Comparison of ENCODE assay signal across 14 cellular contexts in genomic region chr15:77009646-77010311, GRCh38. TPM values are rescaled to one million over a fixed set of nuclear protein-coding genes. Genes with fewer than 3 reads are reported as not detected.
DNase-seq lines count a peak whose midpoint lies in the region; ATAC-seq and TF ChIP-seq lines count a peak whose summit lies in the region.
"Had no signal": no experiment of that assay in that cellular context is flagged by ENCODE, and none has a peak within 500 bp of the region (broad histone marks: within the 10 kb centered on the region; RNA-seq: fewer than 3 reads in every experiment).

No MANE protein-coding gene starts in this region.

- in situ Hi-C loops in Panc1 (cut with HindIII; ENCODE audit: low pct_unique_long_range_greater_than_20kb, low sequenced_read_pairs), result no loop called here

- no peaks in the 10 kb centered on the region for H3K27me3 Mint-ChIP-seq in activated naive CD4-positive, alpha-beta T cell treated with anti-CD3 and anti-CD28 coated beads for 36 hours (ENCODE audit: low read depth)
- peaks cover 7% of the 10 kb centered on the region for H3K27me3 Mint-ChIP-seq in nephron progenitor cell (ENCODE audit: low read depth, poor library complexity)

- H3K4me1 Mint-ChIP-seq in activated naive CD4-positive, alpha-beta T cell treated with anti-CD3 and anti-CD28 coated beads for 36 hours (ENCODE audit: low read depth), result peaks cover 83% of the 10 kb centered on the region
- H3K4me1 Mint-ChIP-seq in nephron progenitor cell, result no peaks in the 10 kb centered on the region

- intact Hi-C loops in activated naive CD4-positive, alpha-beta T cell treated with anti-CD3 and anti-CD28 coated beads for 36 hours (cut with micrococcal nuclease), result no loop called here
- intact Hi-C loops in Panc1 (cut with micrococcal nuclease; ENCODE audit: unreplicated experiment), result no loop called here

- no peak overlapping the region for H3K4me3 ChIP-seq in Panc1 (ENCODE audit: low read depth in 2 of 2, low read length in 2 of 2)
- no peak overlapping the region for H3K4me3 ChIP-seq in effector memory CD4-positive, alpha-beta T cell (ENCODE audit: insufficient read depth, low read depth, low read length, poor library complexity, severe bottlenecking)
- H3K4me3 ChIP-seq: prostate gland had no signal

- no peaks in the 10 kb centered on the region for H3K36me3 ChIP-seq in Panc1 (ENCODE audit: control insufficient read depth, insufficient read depth, low read length)
- peaks cover 10% of the 10 kb centered on the region for H3K36me3 ChIP-seq in effector memory CD4-positive, alpha-beta T cell (ENCODE audit: control insufficient read depth, insufficient read depth, low read length)
- H3K36me3 ChIP-seq: prostate gland had no signal

- DNase-seq in activated naive CD4-positive, alpha-beta T cell treated with anti-CD3 and anti-CD28 coated beads for 36 hours, result no peak
- no peak for DNase-seq in activated naive CD4-positive, alpha-beta T cell treated with Interleukin-2 at 50 U/mL for 16 hours
- DNase-seq in Panc1 (ENCODE audit: low read depth, low spot score) (no peak), renal cortical epithelial cell (ENCODE audit: low read depth) (peak; percentile 6), nephron progenitor cell (no peak), NCI-H69 (lab: John Stamatoyannopoulos, UW) (no peak), hippocampal formation (lab: John Stamatoyannopoulos, UW) (no peak)
- no peak for DNase-seq in effector memory CD4-positive, alpha-beta T cell
- DNase-seq: caudate nucleus, erythroblast, NCI-H1105, NCI-H524 treated with DMSO at 0.1 percent for 48 hours had no signal

- no peak overlapping the region for H3K4me3 Mint-ChIP-seq in activated naive CD4-positive, alpha-beta T cell treated with anti-CD3 and anti-CD28 coated beads for 36 hours
- H3K4me3 Mint-ChIP-seq in nephron progenitor cell, result no peak overlapping the region

- no peaks in the 10 kb centered on the region for H3K27me3 ChIP-seq in Panc1 (ENCODE audit: control insufficient read depth, insufficient read depth, low read length)
- H3K27me3 ChIP-seq in effector memory CD4-positive, alpha-beta T cell (replicated peaks; ENCODE audit: control insufficient read depth, insufficient read depth, low read length, poor library complexity, severe bottlenecking), result no peaks in the 10 kb centered on the region

- no peaks in the 10 kb centered on the region for H3K4me1 ChIP-seq in Panc1 (ENCODE audit: control insufficient read depth, insufficient read depth, low read length)
- H3K4me1 ChIP-seq in effector memory CD4-positive, alpha-beta T cell (ENCODE audit: control insufficient read depth, insufficient read depth, low read length, poor library complexity, severe bottlenecking), result peaks cover 66% of the 10 kb centered on the region
- H3K4me1 ChIP-seq: prostate gland had no signal

- POLR2A ChIA-PET in Panc1 (lab: Charles Lee), result no interaction called here

- peak; percentile 24; the same call in 1 of the 2 replicates for ATAC-seq in Panc1
- ATAC-seq: HepG2 had no signal

- TF ChIP-seq CTCF in Panc1 (IDR thresholded peaks at IDR 0.05), result no peak
- TF ChIP-seq CTCF in nephron progenitor cell (IDR thresholded peaks at IDR 0.05), result no peak

- CTCF ChIA-PET in activated naive CD4-positive, alpha-beta T cell treated with anti-CD3 and anti-CD28 coated beads for 36 hours (lab: Charles Lee), result no interaction called here
- CTCF ChIA-PET in Panc1 (lab: Charles Lee), result no interaction called here

- BruUV-seq in Panc1 (replicated peaks; lab: Mats Ljungman, UMichigan), result no TSS peak

- H3K9me3 Mint-ChIP-seq in activated naive CD4-positive, alpha-beta T cell treated with anti-CD3 and anti-CD28 coated beads for 36 hours, result no peaks in the 10 kb centered on the region
- no peaks in the 10 kb centered on the region for H3K9me3 Mint-ChIP-seq in nephron progenitor cell

- no peaks in the 10 kb centered on the region for H3K9me3 ChIP-seq in Panc1 (ENCODE audit: control insufficient read depth, insufficient read depth, low read depth, low read length)
- no peaks in the 10 kb centered on the region for H3K9me3 ChIP-seq in effector memory CD4-positive, alpha-beta T cell (ENCODE audit: control insufficient read depth, low read length)
- H3K9me3 ChIP-seq: prostate gland had no signal

- peaks cover 15% of the 10 kb centered on the region for H3K36me3 Mint-ChIP-seq in activated naive CD4-positive, alpha-beta T cell treated with anti-CD3 and anti-CD28 coated beads for 36 hours (ENCODE audit: low read depth)
- H3K36me3 Mint-ChIP-seq in nephron progenitor cell (ENCODE audit: low read depth), result no peaks in the 10 kb centered on the region

- H3K27ac ChIP-seq in Panc1 (ENCODE audit: low read length), result no peak overlapping the region
- peak overlapping the region; percentile 57 for H3K27ac ChIP-seq in effector memory CD4-positive, alpha-beta T cell (ENCODE audit: insufficient read depth, low read length, poor library complexity, severe bottlenecking)
- H3K27ac ChIP-seq: prostate gland had no signal

- peak overlapping the region; percentile 72 for H3K27ac Mint-ChIP-seq in activated naive CD4-positive, alpha-beta T cell treated with anti-CD3 and anti-CD28 coated beads for 36 hours
- H3K27ac Mint-ChIP-seq in nephron progenitor cell, result no peak overlapping the region

RNA-seq across cellular contexts. Expression of gene PSTPIP1, which starts 14.9 kb away (rescaled TPM):
- total RNA-seq in activated naive CD4-positive, alpha-beta T cell treated with anti-CD3 and anti-CD28 coated beads for 36 hours, result 100 to 1,000 TPM in 1 of 2 experiments, 10 to 100 TPM in 1; 94.2 to 102 TPM
- 0.46 TPM for total RNA-seq in Panc1 (2021; ENCODE audit: unreplicated experiment)
- 0.33 TPM for polyA plus RNA-seq in Panc1 (2012; ENCODE audit: insufficient read length)
- not detected in 2 replicates for total RNA-seq in renal cortical epithelial cell

Comparison
In these comparisons a context has a peak if more than half of its experiments do, and no peak if none do; other contexts are left out.
1. RNA of gene PSTPIP1, which starts 14.9 kb away (total RNA-seq): 94.2 to 102 TPM in activated naive CD4-positive, alpha-beta T cell treated with anti-CD3 and anti-CD28 coated beads for 36 hours; 0.46 TPM in Panc1 (single experiment) and not detected in renal cortical epithelial cell; every median in the first group is over 10 times any median in the second.